In genomic region chr17:7834891-7835817, GRCh38 we compare ENCODE assay signal across 8 cellular contexts. TPM values are rescaled to one million over a fixed set of nuclear protein-coding genes. Genes with fewer than 3 reads are reported as not detected.
A peak's percentile ranks its signal among the peaks of the same experiment; 100 is the strongest.
DNase-seq lines count a peak whose midpoint lies in the region; ATAC-seq lines count a peak whose summit lies in the region.

No MANE protein-coding gene starts in this region.

- H3K27ac ChIP-seq in temporal lobe (ENCODE audit: low read depth, low read length): peak overlapping the region; percentile 92

- H3K4me1 Mint-ChIP-seq in activated naive CD8-positive, alpha-beta T cell (ENCODE audit: low read depth): peaks cover 41% of the 10 kb centered on the region

- no peaks in the 10 kb centered on the region for H3K27me3 Mint-ChIP-seq in activated naive CD8-positive, alpha-beta T cell

- H3K27ac Mint-ChIP-seq in activated naive CD8-positive, alpha-beta T cell: peak overlapping the region; percentile 86

- ATAC-seq in HG02610 (IDR thresholded peaks at IDR 0.05; ENCODE audit: unreplicated experiment): peak; percentile 46

- H3K36me3 Mint-ChIP-seq in activated naive CD8-positive, alpha-beta T cell: peaks cover 2% of the 10 kb centered on the region

- DNase-seq in GM03348 (ENCODE audit: low spot score) (peak; percentile 97), NCI-H1105 treated with DMSO at 0.1 percent for 48 hours (lab: John Stamatoyannopoulos, UW) (peak; percentile 98), SKM-1 (lab: John Stamatoyannopoulos, UW; ENCODE audit: unreplicated experiment) (peak; percentile 42), glomerular visceral epithelial cell (ENCODE audit: extremely low spot score) (peak; percentile 98), occipital lobe (lab: John Stamatoyannopoulos, UW) (peak; percentile 97)

- H3K4me3 Mint-ChIP-seq in activated naive CD8-positive, alpha-beta T cell: peak overlapping the region; percentile 91

- H3K9me3 Mint-ChIP-seq in activated naive CD8-positive, alpha-beta T cell (ENCODE audit: low read depth): no peaks in the 10 kb centered on the region

RNA-seq across cellular contexts. Expression of gene KDM6B, which starts 1.1 kb away (rescaled TPM):
- total RNA-seq in occipital lobe (16.4 TPM), temporal lobe (16.2 TPM)

RNA-seq across cellular contexts. Expression of gene TMEM88, which starts 19.7 kb away (rescaled TPM):
- 1.2 TPM for total RNA-seq in occipital lobe
- total RNA-seq in temporal lobe: 0.49 TPM

RNA-seq across cellular contexts. Expression of gene NAA38, which starts 22.2 kb away (rescaled TPM):
- total RNA-seq in occipital lobe (20.1 TPM), temporal lobe (25.8 TPM)

RNA-seq across cellular contexts. Expression of gene CYB5D1, which starts 22.6 kb away (rescaled TPM):
- 14.2 TPM for total RNA-seq in occipital lobe
- total RNA-seq in temporal lobe: 9.6 TPM

RNA-seq across cellular contexts. Expression of gene CHD3, which starts 53.4 kb away (rescaled TPM):
- total RNA-seq in occipital lobe (337 TPM), temporal lobe (285 TPM)

Comparison
In these comparisons a context has a peak if more than half of its experiments do, and no peak if none do; other contexts are left out.
1. Peak in every context shown above with its lines: DNase-seq, ATAC-seq and H3K27ac ChIP-seq.
2. DNase-seq: peak in every context shown above with its lines; median percentile 98 in NCI-H1105 treated with DMSO at 0.1 percent for 48 hours; 98 in glomerular visceral epithelial cell; 97 in GM03348; 97 in occipital lobe; 42 in SKM-1.